Comparison of ENCODE assay signal across 23 cellular contexts in genomic region chr5:174409971-174410370, GRCh38.
"Had no signal": no experiment of that assay in that cellular context is flagged by ENCODE, and none has a peak within 500 bp of the region (broad histone marks: within the 10 kb centered on the region; RNA-seq: fewer than 3 reads in every experiment).

No MANE protein-coding gene starts in this region.

- DNase-seq: colonic mucosa; effector CD8-positive, alpha-beta T cell; erythroblast; esophagus squamous epithelium; foreskin melanocyte; glutamatergic neuron; heart right ventricle; hippocampal formation; kidney glomerular epithelial cell; left colon; left ventricle myocardium superior; lower lobe of right lung; natural killer cell; stimulated activated CD4-positive, alpha-beta T cell treated with anti-CD3 and anti-CD28 coated beads, Interleukin-2, amount 100 ng/mL, for 24 hours; stimulated activated CD4-positive, alpha-beta T cell treated with anti-CD3 and anti-CD28 coated beads, Interleukin-4, amount 100 ng/mL, for 24 hours; stimulated activated naive CD4-positive, alpha-beta T cell treated with Interleukin-2 at 50 U/mL for 16 hours; stomach; thyroid gland had no signal

- FAIRE-seq: islet of Langerhans had no signal

- H3K4me3 ChIP-seq: colonic mucosa, esophagus squamous epithelium, heart right ventricle, lower lobe of right lung, stomach, thyroid gland had no signal

- H3K36me3 ChIP-seq: colonic mucosa, esophagus squamous epithelium, heart right ventricle, lower lobe of right lung, neutrophil, stomach, thyroid gland had no signal

- H3K27me3 ChIP-seq: colonic mucosa, neutrophil, thyroid gland had no signal

- H3K79me2 ChIP-seq: parathyroid adenoma had no signal

- H3K27ac ChIP-seq: colonic mucosa, esophagus squamous epithelium, heart right ventricle, lower lobe of right lung, neutrophil, parathyroid adenoma, stomach, thyroid gland had no signal

- H3K9me3 ChIP-seq: colonic mucosa, esophagus squamous epithelium, heart right ventricle, lower lobe of right lung, neutrophil, stomach, thyroid gland had no signal

- ATAC-seq: heart right ventricle; left colon; left ventricle myocardium superior; lower lobe of right lung; natural killer cell; sciatic nerve; stimulated activated effector memory CD8-positive, alpha-beta T cell treated with anti-CD3 and anti-CD28 coated beads, Interleukin-12 subunit alpha, Interleukin-12 subunit beta, amount 100 ng/mL, for 72 hours had no signal

- H3K4me1 ChIP-seq: colonic mucosa, heart right ventricle, lower lobe of right lung, parathyroid adenoma, stomach, thyroid gland had no signal

- H3K9ac ChIP-seq: parathyroid adenoma had no signal
